In the genomic region with DNA sequence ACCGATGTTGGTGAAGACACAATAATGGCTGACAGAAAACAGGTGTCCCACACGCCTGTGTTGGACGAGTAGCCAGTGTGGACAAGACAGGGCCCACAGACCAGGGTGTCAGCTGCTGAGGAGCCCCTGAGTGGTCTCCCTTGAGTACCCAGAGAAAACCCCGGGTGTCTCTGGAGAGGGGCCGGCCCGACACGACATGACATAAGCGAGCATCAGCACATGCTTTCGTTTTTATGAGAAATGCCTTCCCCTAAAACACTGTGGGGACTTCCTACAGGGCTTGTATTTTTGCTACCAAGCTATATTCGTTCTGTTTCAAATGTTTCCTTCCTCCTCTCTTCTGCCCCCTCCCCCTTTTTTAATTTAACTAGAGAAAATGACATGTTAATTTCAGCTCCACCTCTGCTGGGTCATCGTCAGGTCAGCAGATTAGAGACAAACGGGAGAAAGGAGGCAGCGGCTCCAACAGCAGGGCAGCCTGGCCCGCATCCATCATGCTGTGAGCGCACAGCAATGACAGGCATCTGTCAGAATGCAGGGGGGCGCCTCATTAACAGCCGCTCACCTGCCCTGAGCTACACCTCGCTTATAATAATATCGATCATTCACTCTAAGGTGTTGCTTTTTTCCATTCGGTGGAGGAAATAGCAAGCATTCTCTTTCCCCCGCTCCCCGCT, we compare ENCODE assay signal across 15 cellular contexts.
DNase-seq lines count a peak whose midpoint lies in the region; ATAC-seq and TF ChIP-seq lines count a peak whose summit lies in the region.
"Had no signal": no experiment of that assay in that cellular context is flagged by ENCODE, and none has a peak within 500 bp of the region (broad histone marks: within the 10 kb centered on the region; RNA-seq: fewer than 3 reads in every experiment).

No MANE protein-coding gene starts in this region.

- no peaks in the 10 kb centered on the region for H3K4me1 ChIP-seq in BE2C
- H3K4me1 ChIP-seq: left lung had no signal

- H3K4me3 ChIP-seq in BE2C (ENCODE audit: low read depth, low read length): no peak overlapping the region
- H3K4me3 ChIP-seq: left lung had no signal

- peak; percentile 47 for ATAC-seq in left ventricle myocardium superior
- ATAC-seq in stimulated activated naive CD8-positive, alpha-beta T cell treated with anti-CD3 and anti-CD28 coated beads, Interleukin-15, Interleukin-2, amounts not matched to agents 100 U/mL and 50 U/mL, for 24 hours: peak; percentile 26
- ATAC-seq: esophagus mucosa, left lung, SK-N-SH treated with all-trans-retinoic acid at 6 μM for 48 hours had no signal

- DNase-seq in DMS153 treated with DMSO at 0.1 percent for 48 hours (lab: John Stamatoyannopoulos, UW; ENCODE audit: unreplicated experiment) (peak; percentile 49), DMS153 (lab: John Stamatoyannopoulos, UW) (no peak), NCI-H2081 treated with DMSO at 0.1 percent for 48 hours (lab: John Stamatoyannopoulos, UW) (peak; percentile 89), left ventricle myocardium superior (peak; percentile 33), BE2C (no peak), Ammon's horn (ENCODE audit: low spot score) (no peak), GF-D8 (lab: John Stamatoyannopoulos, UW) (no peak)
- DNase-seq in stimulated activated naive CD8-positive, alpha-beta T cell treated with anti-CD3 and anti-CD28 coated beads, Interleukin-15, Interleukin-2, amounts not matched to agents 100 U/mL and 50 U/mL, for 24 hours: no peak
- DNase-seq: activated CD4-positive, alpha-beta memory T cell treated with anti-CD3 and anti-CD28 coated beads, Interleukin-2, amount 10 ng/mL, durations not matched to agents 7 days and 5 days; aorta; left lung; NCI-H446; stimulated activated naive CD4-positive, alpha-beta T cell had no signal

- no peaks in the 10 kb centered on the region for H3K9me3 ChIP-seq in BE2C
- H3K9me3 ChIP-seq: left lung had no signal

- intact Hi-C loops in left ventricle myocardium superior (cut with micrococcal nuclease): no loop called here

- no peaks in the 10 kb centered on the region for H3K27me3 ChIP-seq in BE2C

- no peak for TF ChIP-seq CTCF in BE2C (IDR thresholded peaks at IDR 0.05; ENCODE audit: low read depth, low read length)

- H3K36me3 ChIP-seq in BE2C: no peaks in the 10 kb centered on the region
- H3K36me3 ChIP-seq: left lung had no signal

Comparison
In these comparisons a context has a peak if more than half of its experiments do, and no peak if none do; other contexts are left out.
1. DNase-seq: peak in DMS153 treated with DMSO at 0.1 percent for 48 hours (single experiment), NCI-H2081 treated with DMSO at 0.1 percent for 48 hours (single experiment) and left ventricle myocardium superior (single experiment); none in DMS153 (single experiment), stimulated activated naive CD8-positive, alpha-beta T cell treated with anti-CD3 and anti-CD28 coated beads, Interleukin-15, Interleukin-2, amounts not matched to agents 100 U/mL and 50 U/mL, for 24 hours (single experiment), BE2C (single experiment), Ammon's horn (single experiment) and GF-D8 (single experiment).